In the genomic region with DNA sequence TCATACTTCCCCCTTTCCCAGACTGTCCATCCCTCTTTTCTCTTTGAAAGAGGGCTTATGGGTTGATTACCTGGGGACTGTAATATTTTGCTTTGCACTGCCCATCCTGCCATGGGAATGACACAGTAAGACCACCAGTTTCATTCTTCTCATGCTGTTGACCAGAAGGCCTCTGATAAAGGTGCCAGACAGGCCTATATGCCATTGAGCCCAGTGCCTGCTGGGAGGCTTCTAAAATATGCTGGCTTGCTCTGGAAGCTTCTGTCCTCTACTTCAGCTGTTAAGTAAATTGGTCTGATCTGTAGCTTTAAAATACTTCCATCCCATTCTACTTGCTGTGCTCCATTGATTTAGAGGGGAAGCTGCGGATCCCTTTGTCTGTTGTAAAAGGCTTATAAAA, we compare ENCODE assay signal across 34 cellular contexts.
"Had no signal": no experiment of that assay in that cellular context is flagged by ENCODE, and none has a peak within 500 bp of the region (broad histone marks: within the 10 kb centered on the region; RNA-seq: fewer than 3 reads in every experiment).

No MANE protein-coding gene starts in this region.

- H3K36me3 ChIP-seq: ascending aorta, breast epithelium, cardiac muscle cell, colonic mucosa, esophagus squamous epithelium, gastroesophageal sphincter, WERI-Rb-1 had no signal

- H3K4me1 Mint-ChIP-seq: activated B cell treated with CpG ODN at 0.5 μM for 24 hours; activated naive CD4-positive, alpha-beta T cell treated with anti-CD3 and anti-CD28 coated beads, Interleukin-2, amount 50 U/mL, for 24 hours; brain; T-helper 17 cell had no signal

- DNase-seq: activated B cell treated with CpG ODN at 0.5 μM for 24 hours; activated CD4-positive, alpha-beta T cell treated with anti-CD3 and anti-CD28 coated beads for 48 hours; activated CD4-positive, alpha-beta T cell treated with anti-CD3 and anti-CD28 coated beads, Interleukin-2, amount 50 U/mL, for 1 hour; activated CD4-positive, alpha-beta T cell treated with anti-CD3 and anti-CD28 coated beads, Interleukin-2, amount 50 U/mL, for 48 hours; activated CD8-positive, alpha-beta memory T cell treated with anti-CD3 and anti-CD28 coated beads for 24 hours; activated CD8-positive, alpha-beta T cell treated with anti-CD3 and anti-CD28 coated beads for 36 hours; activated effector memory CD4-positive, alpha-beta T cell treated with anti-CD3 and anti-CD28 coated beads, Interleukin-2, amount 50 U/mL, for 16 hours; activated naive CD4-positive, alpha-beta T cell treated with anti-CD3 and anti-CD28 coated beads for 36 hours; activated naive CD8-positive, alpha-beta T cell treated with anti-CD3 and anti-CD28 coated beads for 36 hours; activated naive CD8-positive, alpha-beta T cell treated with anti-CD3 and anti-CD28 coated beads, Interleukin-2, amount 50 U/mL, for 24 hours; activated T-cell treated with anti-CD3 and anti-CD28 coated beads, Interleukin-2, amount 50 U/mL, for 48 hours; central memory CD4-positive, alpha-beta T cell; cerebellar nuclear complex; colonic mucosa; dorsolateral prefrontal cortex; effector memory CD4-positive, alpha-beta T cell; esophagus squamous epithelium; foreskin melanocyte; T-helper 1 cell; T-helper 17 cell; T1000; WERI-Rb-1 had no signal

- H3K9me3 Mint-ChIP-seq: activated CD8-positive, alpha-beta T cell treated with anti-CD3 and anti-CD28 coated beads for 36 hours; activated naive CD8-positive, alpha-beta T cell treated with anti-CD3 and anti-CD28 coated beads for 36 hours; activated naive CD8-positive, alpha-beta T cell treated with anti-CD3 and anti-CD28 coated beads, Interleukin-2, amount 50 U/mL, for 24 hours; activated T-helper 1 cell treated with anti-CD3 and anti-CD28 coated beads, Interleukin-12 subunit alpha, Interleukin-12 subunit beta, Interleukin-2, Interleukin-4 antibody, amounts not matched to agents 30 ng/mL and 10 ng/mL and 1 ng/mL, durations not matched to agents 14 hours and 24 hours and 36 hours; activated T-helper 2 cell treated with anti-CD3 and anti-CD28 coated beads, Interferon-gamma antibody, Interleukin-2, Interleukin-4, amounts not matched to agents 10 μg/mL and 5 μg/mL and 100 μg/mL, durations not matched to agents 14 hours and 24 hours and 36 hours; dendritic cell treated with granulocyte-macrophage colony-stimulating factor and Interleukin-4, amounts not matched to agents 40 ng/mL and 50 ng/mL, for 4 days; T-helper 2 cell treated with Interferon-gamma antibody and Interleukin-4, amounts not matched to agents 5 μg/mL and 100 μg/mL, for 36 hours had no signal

- H3K27me3 Mint-ChIP-seq: activated B cell treated with CpG ODN at 0.5 μM for 24 hours had no signal

- H3K27ac ChIP-seq: ascending aorta, breast epithelium, cardiac muscle cell, colonic mucosa, dorsolateral prefrontal cortex, epithelial cell of prostate, esophagus squamous epithelium, gastroesophageal sphincter, WERI-Rb-1 had no signal

- H3K27me3 ChIP-seq: ascending aorta, breast epithelium, cardiac muscle cell, colonic mucosa, dorsolateral prefrontal cortex, gastroesophageal sphincter had no signal

- H3K27ac Mint-ChIP-seq: activated B cell treated with CpG ODN at 0.5 μM for 24 hours; activated CD8-positive, alpha-beta T cell treated with anti-CD3 and anti-CD28 coated beads for 36 hours; activated naive CD4-positive, alpha-beta T cell treated with anti-CD3 and anti-CD28 coated beads for 36 hours; activated naive CD4-positive, alpha-beta T cell treated with anti-CD3 and anti-CD28 coated beads, Interleukin-2, amount 50 U/mL, for 24 hours; activated naive CD8-positive, alpha-beta T cell treated with anti-CD3 and anti-CD28 coated beads for 36 hours; activated naive CD8-positive, alpha-beta T cell treated with anti-CD3 and anti-CD28 coated beads, Interleukin-2, amount 50 U/mL, for 24 hours; activated T-helper 1 cell treated with anti-CD3 and anti-CD28 coated beads, Interleukin-12 subunit alpha, Interleukin-12 subunit beta, Interleukin-2, Interleukin-4 antibody, amounts not matched to agents 30 ng/mL and 10 ng/mL and 1 ng/mL, durations not matched to agents 14 hours and 24 hours and 36 hours; activated T-helper 2 cell treated with anti-CD3 and anti-CD28 coated beads, Interferon-gamma antibody, Interleukin-2, Interleukin-4, amounts not matched to agents 10 μg/mL and 5 μg/mL and 100 μg/mL, durations not matched to agents 14 hours and 24 hours and 36 hours; brain; dendritic cell treated with granulocyte-macrophage colony-stimulating factor and Interleukin-4, amounts not matched to agents 40 ng/mL and 50 ng/mL, for 4 days; T-helper 17 cell; T-helper 2 cell treated with Interferon-gamma antibody and Interleukin-4, amounts not matched to agents 5 μg/mL and 100 μg/mL, for 36 hours had no signal

- H3K36me3 Mint-ChIP-seq: activated naive CD4-positive, alpha-beta T cell treated with anti-CD3 and anti-CD28 coated beads, Interleukin-2, amount 50 U/mL, for 24 hours; activated naive CD8-positive, alpha-beta T cell treated with anti-CD3 and anti-CD28 coated beads for 36 hours; brain had no signal

- H3K4me3 Mint-ChIP-seq: activated B cell treated with CpG ODN at 0.5 μM for 24 hours; activated CD8-positive, alpha-beta T cell treated with anti-CD3 and anti-CD28 coated beads for 36 hours; activated naive CD4-positive, alpha-beta T cell treated with anti-CD3 and anti-CD28 coated beads for 36 hours; activated naive CD4-positive, alpha-beta T cell treated with anti-CD3 and anti-CD28 coated beads, Interleukin-2, amount 50 U/mL, for 24 hours; activated naive CD8-positive, alpha-beta T cell treated with anti-CD3 and anti-CD28 coated beads for 36 hours; activated naive CD8-positive, alpha-beta T cell treated with anti-CD3 and anti-CD28 coated beads, Interleukin-2, amount 50 U/mL, for 24 hours; activated T-helper 1 cell treated with anti-CD3 and anti-CD28 coated beads, Interleukin-12 subunit alpha, Interleukin-12 subunit beta, Interleukin-2, Interleukin-4 antibody, amounts not matched to agents 30 ng/mL and 10 ng/mL and 1 ng/mL, durations not matched to agents 14 hours and 24 hours and 36 hours; brain; dendritic cell treated with granulocyte-macrophage colony-stimulating factor and Interleukin-4, amounts not matched to agents 40 ng/mL and 50 ng/mL, for 4 days; T-helper 17 cell; T-helper 2 cell treated with Interferon-gamma antibody and Interleukin-4, amounts not matched to agents 5 μg/mL and 100 μg/mL, for 36 hours had no signal

- H3K9me3 ChIP-seq: ascending aorta, breast epithelium, colonic mucosa, esophagus squamous epithelium, gastroesophageal sphincter had no signal

- H3K4me1 ChIP-seq: ascending aorta, breast epithelium, colonic mucosa, gastroesophageal sphincter had no signal

- H3K4me3 ChIP-seq: ascending aorta, breast epithelium, cardiac muscle cell, colonic mucosa, dorsolateral prefrontal cortex, esophagus squamous epithelium, gastroesophageal sphincter had no signal

- ATAC-seq: activated CD4-positive, CD25-positive, alpha-beta regulatory T cell treated with anti-CD3 and anti-CD28 coated beads, Interleukin-2, amount 50 U/mL, for 24 hours; activated CD8-positive, alpha-beta T cell treated with anti-CD3 and anti-CD28 coated beads for 36 hours; activated naive CD8-positive, alpha-beta T cell treated with anti-CD3 and anti-CD28 coated beads, Interleukin-2, amount 50 U/mL, for 24 hours; gastroesophageal sphincter; T-helper 17 cell had no signal
